8 cellular contexts compared by ENCODE assay signal in the genomic region with DNA sequence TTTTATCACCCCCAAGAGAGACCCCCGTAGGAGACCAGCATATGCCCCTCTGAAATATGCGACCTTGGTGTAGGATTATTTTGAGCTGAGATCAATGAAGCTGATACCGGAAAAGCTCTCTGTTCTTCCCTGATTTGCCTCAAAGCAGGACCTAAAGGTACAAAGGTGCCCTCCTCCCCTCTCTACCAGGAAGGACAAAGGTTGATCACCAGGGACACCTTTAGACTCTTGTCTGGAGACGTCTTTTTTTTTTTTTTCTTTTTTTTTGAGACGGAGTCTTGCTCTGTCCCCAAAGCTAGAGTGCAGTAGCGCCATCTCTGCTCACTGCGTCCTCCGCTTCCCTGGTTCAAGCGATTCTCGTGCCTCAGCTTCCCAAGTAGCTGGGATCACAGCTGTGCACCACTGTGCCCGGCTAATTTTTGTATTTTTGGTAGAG. TPM values are rescaled to one million over a fixed set of nuclear protein-coding genes. Genes with fewer than 3 reads are reported as not detected.
DNase-seq lines count a peak whose midpoint lies in the region; ATAC-seq, FAIRE-seq and TF ChIP-seq lines count a peak whose summit lies in the region.

No MANE protein-coding gene starts in this region.

- TF ChIP-seq POLR2A in GM12891 (IDR thresholded peaks at IDR 0.05; ENCODE audit: low read depth, low read length): no peak

- H3K27ac ChIP-seq in C4-2B: peak overlapping the region; percentile 72; the same call in 1 of the 2 replicates
- H3K27ac ChIP-seq in Karpas-422 (ENCODE audit: low read length): no peak overlapping the region

- intact Hi-C loops in dendritic cell treated with granulocyte-macrophage colony-stimulating factor and Interleukin-4, amounts not matched to agents 40 ng/mL and 50 ng/mL, for 4 days (cut with micrococcal nuclease): no loop called here

- H3K4me1 ChIP-seq in Karpas-422 (ENCODE audit: low read length): peaks cover 15% of the 10 kb centered on the region

- ATAC-seq in HG02623 (IDR thresholded peaks at IDR 0.05; ENCODE audit: unreplicated experiment): no peak
- ATAC-seq in GM21390 (IDR thresholded peaks at IDR 0.05; ENCODE audit: unreplicated experiment): no peak

- H3K4me3 Mint-ChIP-seq in dendritic cell treated with granulocyte-macrophage colony-stimulating factor and Interleukin-4, amounts not matched to agents 40 ng/mL and 50 ng/mL, for 4 days: peak overlapping the region; percentile 17
- peak overlapping the region; percentile 68 for H3K4me3 Mint-ChIP-seq in neural crest cell

- DNase-seq in Karpas-422 (no peak), neural crest cell (ENCODE audit: low read depth, low spot score) (no peak), DMS114 treated with DMSO at 0.1 percent for 48 hours (lab: John Stamatoyannopoulos, UW; ENCODE audit: unreplicated experiment) (no peak), GM12891 (ENCODE audit: insufficient read length, low spot score) (no peak)

- no peak overlapping the region for H3K9ac ChIP-seq in Karpas-422 (ENCODE audit: low read length)

- H3K9me2 ChIP-seq in Karpas-422 (replicated peaks; ENCODE audit: insufficient read depth, low read length): no peaks in the 10 kb centered on the region

- H3K79me2 ChIP-seq in Karpas-422 (ENCODE audit: low read length): no peaks in the 10 kb centered on the region

- no peaks in the 10 kb centered on the region for H3K9me3 ChIP-seq in Karpas-422 (ENCODE audit: low read length)

- H3K4me2 ChIP-seq in Karpas-422 (ENCODE audit: low read depth, low read length, poor library complexity, severe bottlenecking): peak overlapping the region; percentile 85

- peaks cover 44% of the 10 kb centered on the region for H3K4me1 Mint-ChIP-seq in dendritic cell treated with granulocyte-macrophage colony-stimulating factor and Interleukin-4, amounts not matched to agents 40 ng/mL and 50 ng/mL, for 4 days (ENCODE audit: low read depth)
- H3K4me1 Mint-ChIP-seq in neural crest cell: peaks cover 20% of the 10 kb centered on the region

- no peaks in the 10 kb centered on the region for H3K9me3 Mint-ChIP-seq in dendritic cell treated with granulocyte-macrophage colony-stimulating factor and Interleukin-4, amounts not matched to agents 40 ng/mL and 50 ng/mL, for 4 days
- no peaks in the 10 kb centered on the region for H3K9me3 Mint-ChIP-seq in neural crest cell

- no peak overlapping the region for H2AFZ ChIP-seq in Karpas-422 (ENCODE audit: low read length)

- no peaks in the 10 kb centered on the region for H3K27me3 ChIP-seq in Karpas-422 (ENCODE audit: low read length)

- peak overlapping the region; percentile 79 for H3K27ac Mint-ChIP-seq in dendritic cell treated with granulocyte-macrophage colony-stimulating factor and Interleukin-4, amounts not matched to agents 40 ng/mL and 50 ng/mL, for 4 days
- H3K27ac Mint-ChIP-seq in neural crest cell (ENCODE audit: unreplicated experiment): peak overlapping the region; percentile 89

- peaks cover 7% of the 10 kb centered on the region for H3K27me3 Mint-ChIP-seq in dendritic cell treated with granulocyte-macrophage colony-stimulating factor and Interleukin-4, amounts not matched to agents 40 ng/mL and 50 ng/mL, for 4 days
- no peaks in the 10 kb centered on the region for H3K27me3 Mint-ChIP-seq in neural crest cell (ENCODE audit: low read depth)

- H3K36me3 ChIP-seq in Karpas-422 (ENCODE audit: insufficient read depth, low read length): no peaks in the 10 kb centered on the region

- H4K20me1 ChIP-seq in Karpas-422 (ENCODE audit: insufficient read depth, low read depth, low read length): no peaks in the 10 kb centered on the region

- peak overlapping the region; percentile 80; the same call in 1 of the 2 replicates for H3K4me3 ChIP-seq in Karpas-422 (ENCODE audit: low read length)

- FAIRE-seq in GM12891 (lab: Jason Lieb, UNC): no peak

- H3K36me3 Mint-ChIP-seq in dendritic cell treated with granulocyte-macrophage colony-stimulating factor and Interleukin-4, amounts not matched to agents 40 ng/mL and 50 ng/mL, for 4 days (ENCODE audit: low read depth): no peaks in the 10 kb centered on the region
- H3K36me3 Mint-ChIP-seq in neural crest cell (ENCODE audit: low read depth): no peaks in the 10 kb centered on the region

- TF ChIP-seq CTCF in C4-2B (conservative IDR thresholded peaks at IDR 0.05) (no peak), neural crest cell (conservative IDR thresholded peaks at IDR 0.05) (no peak)

TF ChIP-seq in GM12891, 5 proteins besides CTCF, POLR2A, EP300 and RAD21:
- TF ChIP-seq TAF1 (IDR thresholded peaks at IDR 0.05; ENCODE audit: low read depth, low read length) (no peak), PAX5 (IDR thresholded peaks at IDR 0.05; ENCODE audit: insufficient read depth, low read length, severe bottlenecking) (no peak)

RNA-seq across cellular contexts. Expression of a gene that starts 0.8 kb away (rescaled TPM):
- 1.0 and 1.8 TPM in 2 replicates for total RNA-seq in Karpas-422 (2014; rRNA removed; shearing (Covaris generic); ENCODE audit: low replicate concordance)
- 2.3 and 3.4 TPM in 2 replicates for total RNA-seq in neural crest cell
- polyA plus RNA-seq in GM12891 (2012; ENCODE audit: low read depth, missing spikeins): 2.3 TPM

RNA-seq across cellular contexts. Expression of a gene that starts 26.3 kb away (rescaled TPM):
- not detected in 2 replicates for total RNA-seq in Karpas-422 (2014; rRNA removed; shearing (Covaris generic); ENCODE audit: low replicate concordance)
- 75.6 and 76.2 TPM in 2 replicates for total RNA-seq in neural crest cell
- polyA plus RNA-seq in GM12891 (2012; ENCODE audit: low read depth, missing spikeins): 6.6 TPM

RNA-seq across cellular contexts. Expression of a gene that starts 32.8 kb away (rescaled TPM):
- total RNA-seq in Karpas-422 (2014; rRNA removed; shearing (Covaris generic); ENCODE audit: low replicate concordance): 1.9 and 3.9 TPM in 2 replicates
- 24.4 and 26.7 TPM in 2 replicates for total RNA-seq in neural crest cell
- 5.8 TPM for polyA plus RNA-seq in GM12891 (2012; ENCODE audit: low read depth, missing spikeins)

RNA-seq across cellular contexts. Expression of a gene that starts 45.9 kb away (rescaled TPM):
- total RNA-seq in Karpas-422 (2014; rRNA removed; shearing (Covaris generic); ENCODE audit: low replicate concordance): 65.8 and 121 TPM in 2 replicates
- total RNA-seq in neural crest cell: 72.1 and 74.7 TPM in 2 replicates
- polyA plus RNA-seq in GM12891 (2012; ENCODE audit: low read depth, missing spikeins): 51.3 TPM

Comparison
In these comparisons a context has a peak if more than half of its experiments do, and no peak if none do; other contexts are left out.
1. RNA of a gene that starts 26.3 kb away (total RNA-seq): 75.6 to 76.2 TPM in neural crest cell; not detected in Karpas-422; every median in the first group is over 10 times any median in the second.